ENCODE assay signal across 14 cellular contexts in genomic region chr20:57596358-57596757, GRCh38. TPM values are rescaled to one million over a fixed set of nuclear protein-coding genes. Genes with fewer than 3 reads are reported as not detected.
"Had no signal": no experiment of that assay in that cellular context is flagged by ENCODE, and none has a peak within 500 bp of the region (broad histone marks: within the 10 kb centered on the region; RNA-seq: fewer than 3 reads in every experiment).

No MANE protein-coding gene starts in this region.

- H3K4me3 Mint-ChIP-seq: activated B cell treated with CpG ODN at 0.5 μM for 24 hours; activated T-cell treated with anti-CD3 and anti-CD28 coated beads, Interleukin-2, amount 50 U/mL, for 72 hours; dendritic cell treated with granulocyte-macrophage colony-stimulating factor and Interleukin-4, amounts not matched to agents 40 ng/mL and 50 ng/mL, for 4 days; endodermal cell; immature natural killer cell; memory B cell; naive thymus-derived CD8-positive, alpha-beta T cell; neural crest cell had no signal

- H3K27ac ChIP-seq: breast epithelium, transverse colon had no signal

- H3K9me3 Mint-ChIP-seq: activated B cell treated with CpG ODN at 0.5 μM for 24 hours; activated naive CD4-positive, alpha-beta T cell treated with anti-CD3 and anti-CD28 coated beads, Interleukin-2, amount 50 U/mL, for 72 hours; activated T-cell treated with anti-CD3 and anti-CD28 coated beads, Interleukin-2, amount 50 U/mL, for 72 hours; dendritic cell treated with granulocyte-macrophage colony-stimulating factor and Interleukin-4, amounts not matched to agents 40 ng/mL and 50 ng/mL, for 4 days; endodermal cell; immature natural killer cell; memory B cell; neural crest cell had no signal

- H3K27me3 ChIP-seq: breast epithelium, transverse colon had no signal

- H3K9me3 ChIP-seq: breast epithelium, transverse colon had no signal

- H3K4me1 ChIP-seq: breast epithelium had no signal

- H3K27me3 Mint-ChIP-seq: naive thymus-derived CD8-positive, alpha-beta T cell had no signal

- DNase-seq: occipital lobe had no signal

- H3K36me3 ChIP-seq: breast epithelium, transverse colon had no signal

- H3K27ac Mint-ChIP-seq: activated B cell treated with CpG ODN at 0.5 μM for 24 hours; activated naive CD4-positive, alpha-beta T cell treated with anti-CD3 and anti-CD28 coated beads, Interleukin-2, amount 50 U/mL, for 72 hours; activated T-cell treated with anti-CD3 and anti-CD28 coated beads, Interleukin-2, amount 50 U/mL, for 72 hours; dendritic cell treated with granulocyte-macrophage colony-stimulating factor and Interleukin-4, amounts not matched to agents 40 ng/mL and 50 ng/mL, for 4 days; endodermal cell; immature natural killer cell; memory B cell had no signal

- H3K36me3 Mint-ChIP-seq: activated naive CD4-positive, alpha-beta T cell treated with anti-CD3 and anti-CD28 coated beads, Interleukin-2, amount 50 U/mL, for 72 hours; immature natural killer cell; memory B cell; naive thymus-derived CD8-positive, alpha-beta T cell had no signal

RNA-seq across cellular contexts. Expression of gene ZBP1, which starts 23.9 kb away (rescaled TPM):
- total RNA-seq: endodermal cell, neural crest cell, occipital lobe, temporal lobe, urinary bladder had no signal

RNA-seq across cellular contexts. Expression of gene PCK1, which starts 35.4 kb away (rescaled TPM):
- total RNA-seq: activated B cell treated with CpG ODN at 0.5 μM for 24 hours; activated naive CD4-positive, alpha-beta T cell treated with anti-CD3 and anti-CD28 coated beads, Interleukin-2, amount 50 U/mL, for 72 hours; activated T-cell treated with anti-CD3 and anti-CD28 coated beads, Interleukin-2, amount 50 U/mL, for 72 hours; endodermal cell; naive thymus-derived CD8-positive, alpha-beta T cell; neural crest cell had no signal
- polyA plus RNA-seq: immature natural killer cell; naive thymus-derived CD8-positive, alpha-beta T cell had no signal
